ENCODE assay signal across 31 cellular contexts in genomic region chr7:17158261-17158660, GRCh38.
A peak's percentile ranks its signal among the peaks of the same experiment; 100 is the strongest.
DNase-seq lines count a peak whose midpoint lies in the region; ATAC-seq, FAIRE-seq and TF ChIP-seq lines count a peak whose summit lies in the region.
"Had no signal": no experiment of that assay in that cellular context is flagged by ENCODE, and none has a peak within 500 bp of the region (broad histone marks: within the 10 kb centered on the region; RNA-seq: fewer than 3 reads in every experiment).

No MANE protein-coding gene starts in this region.

- intact Hi-C loops in HepG2 (cut with micrococcal nuclease; ENCODE audit: unreplicated experiment) (no loop called here), right lobe of liver (cut with DNase I) (no loop called here), Panc1 (cut with micrococcal nuclease; ENCODE audit: unreplicated experiment) (no loop called here)

- no peak for FAIRE-seq in HepG2 (lab: Jason Lieb, UNC)
- no peak for FAIRE-seq in bronchial epithelial cell (lab: Jason Lieb, UNC)
- FAIRE-seq: GM18507 had no signal

- peak; percentile 58; the same call in 2 of the 3 replicates for ATAC-seq in HepG2
- no peak for ATAC-seq in right lobe of liver
- no peak for ATAC-seq in Panc1
- no peak for ATAC-seq in GM18505 (IDR thresholded peaks at IDR 0.05; ENCODE audit: unreplicated experiment)
- ATAC-seq: gastroesophageal sphincter, left lung, sciatic nerve, upper lobe of right lung had no signal

- H3K9me3 ChIP-seq in HepG2 (ENCODE audit: low read length) (no peaks in the 10 kb centered on the region), right lobe of liver (no peaks in the 10 kb centered on the region), Panc1 (ENCODE audit: control insufficient read depth, insufficient read depth, low read depth, low read length) (no peaks in the 10 kb centered on the region), osteoblast (ENCODE audit: low read depth, low read length) (no peaks in the 10 kb centered on the region)
- H3K9me3 ChIP-seq: ascending aorta, BLaER1, left lung, suprapubic skin, upper lobe of right lung had no signal

- H3K4me1 ChIP-seq in HepG2 (ENCODE audit: insufficient read depth, low read length) (peaks cover 10% of the 10 kb centered on the region), right lobe of liver (peaks cover 0 to 8% (median 0%) of the 10 kb centered on the region in 4 donors), Panc1 (ENCODE audit: control insufficient read depth, insufficient read depth, low read length) (no peaks in the 10 kb centered on the region), osteoblast (ENCODE audit: insufficient read depth, low read length) (no peaks in the 10 kb centered on the region)
- H3K4me1 ChIP-seq: ascending aorta, gastroesophageal sphincter, suprapubic skin, upper lobe of right lung had no signal

- TF ChIP-seq POLR2A in HepG2 (IDR thresholded peaks at IDR 0.05; ENCODE audit: insufficient read depth in 1 of 2, low read depth in 2 of 2, low read length in 2 of 2) (no peak), right lobe of liver (IDR thresholded peaks at IDR 0.05) (no peak), GM18505 (IDR thresholded peaks at IDR 0.05; ENCODE audit: borderline replicate concordance, extremely low read depth, insufficient read depth, insufficient read length) (no peak)

- no peaks in the 10 kb centered on the region for H3K36me3 ChIP-seq in HepG2 (replicated peaks in 1 of 2; ENCODE audit: control insufficient read depth in 1 of 2, insufficient read depth in 2 of 2, low read length in 2 of 2)
- H3K36me3 ChIP-seq in right lobe of liver: peaks cover 0 to 3% (median 0%) of the 10 kb centered on the region in 4 donors
- H3K36me3 ChIP-seq in Panc1 (ENCODE audit: control insufficient read depth, insufficient read depth, low read length): no peaks in the 10 kb centered on the region
- no peaks in the 10 kb centered on the region for H3K36me3 ChIP-seq in bronchial epithelial cell (ENCODE audit: control insufficient read depth, insufficient read depth, low read length)
- H3K36me3 ChIP-seq in osteoblast (ENCODE audit: insufficient read depth, low read length): no peaks in the 10 kb centered on the region
- H3K36me3 ChIP-seq: ascending aorta, BLaER1, gastroesophageal sphincter, left lung, suprapubic skin, upper lobe of right lung had no signal

- TF ChIP-seq CTCF in HepG2 (CRISPR knock-in tag; IDR thresholded peaks at IDR 0.05) (peak; percentile 31; the same call in 1 of the 2 replicates), right lobe of liver (IDR thresholded peaks at IDR 0.05) (peak in 1 of 4 donors; percentile 3), Panc1 (IDR thresholded peaks at IDR 0.05) (peak; percentile 19; the same call in 1 of the 2 replicates), bronchial epithelial cell (IDR thresholded peaks at IDR 0.05; ENCODE audit: insufficient read depth, low read length, severe bottlenecking) (no peak), osteoblast (IDR thresholded peaks at IDR 0.05; ENCODE audit: extremely low read depth, low read depth, low read length) (peak; percentile 13)

- TF ChIP-seq EP300 in HepG2 (IDR thresholded peaks at IDR 0.05; ENCODE audit: low read depth in 2 of 2, low read length in 2 of 2): no peak
- TF ChIP-seq EP300 in HepG2 (CRISPR knock-in tag; IDR thresholded peaks at IDR 0.05; ENCODE audit: borderline replicate concordance): no peak

- CTCF ChIA-PET in HepG2 (lab: Yijun Ruan, JAX; ENCODE audit: low intra/inter-chr PET ratio, low total read pairs): no interaction called here
- CTCF ChIA-PET in Panc1 (lab: Charles Lee): no interaction called here

- H3K4me3 ChIP-seq in HepG2 (replicated peaks in 1 of 3; ENCODE audit: insufficient read depth in 1 of 3, low read depth in 2 of 3, low read length in 3 of 3) (no peak overlapping the region), right lobe of liver (no peak overlapping the region), Panc1 (ENCODE audit: low read depth in 2 of 2, low read length in 2 of 2) (no peak overlapping the region), bronchial epithelial cell (ENCODE audit: low read depth, low read length) (no peak overlapping the region), osteoblast (ENCODE audit: insufficient read depth, low read length) (no peak overlapping the region)
- H3K4me3 ChIP-seq: ascending aorta, BLaER1, gastroesophageal sphincter, left lung, suprapubic skin, upper lobe of right lung had no signal

- in situ Hi-C loops in HepG2 (cut with HindIII; ENCODE audit: extremely low pct_ligation_motif_present, low pct_unique_long_range_greater_than_20kb) (no loop called here), Panc1 (cut with HindIII; ENCODE audit: low pct_unique_long_range_greater_than_20kb, low sequenced_read_pairs) (no loop called here)

- DNase-seq in HepG2 (ENCODE audit: low spot score) (peak; percentile 13), right lobe of liver (no peak), Panc1 (ENCODE audit: low read depth, low spot score) (no peak), bronchial epithelial cell (ENCODE audit: low read depth) (peak; percentile 2), osteoblast (ENCODE audit: insufficient read length, low spot score, missing footprints) (no peak), HK-2 (ENCODE audit: unreplicated experiment) (no peak), SKM-1 treated with dmso at 0.1 percent for 144 hours (lab: John Stamatoyannopoulos, UW; ENCODE audit: unreplicated experiment) (no peak)
- DNase-seq: activated B cell treated with CpG ODN at 0.5 μM for 24 hours; activated CD4-positive, alpha-beta T cell treated with anti-CD3 and anti-CD28 coated beads, Interleukin-2, amount 50 U/mL, for 48 hours; activated naive CD4-positive, alpha-beta T cell treated with anti-CD3 and anti-CD28 coated beads, Interleukin-2, amount 10 ng/mL, durations not matched to agents 7 days and 5 days; central memory CD4-positive, alpha-beta T cell; DMS79; HFFc6; hippocampal formation; Karpas-422; left lung; NCI-H2029 treated with DMSO at 0.1 percent for 48 hours; NCI-H2227 treated with DMSO at 0.1 percent for 48 hours; NCI-H774; stimulated activated naive CD4-positive, alpha-beta T cell; SW 1271; T-helper 9 cell; upper lobe of right lung had no signal

- H3K79me2 ChIP-seq in HepG2 (ENCODE audit: insufficient read depth, low read length): no peaks in the 10 kb centered on the region
- no peaks in the 10 kb centered on the region for H3K79me2 ChIP-seq in osteoblast (ENCODE audit: insufficient read depth, low read length)

- 92% methylated on average over 5 of the region's 5 CpGs for WGBS in HepG2 (ENCODE audit: low lambda C conversion rate)
- WGBS in right lobe of liver (ENCODE audit: insufficient coverage, low coverage, low lambda C conversion rate, missing lambda C conversion rate): 93% methylated on average over 5 of the region's 5 CpGs

- POLR2A ChIA-PET in HepG2 (lab: Yijun Ruan, JAX): no interaction called here
- POLR2A ChIA-PET in Panc1 (lab: Charles Lee): no interaction called here

- no peaks in the 10 kb centered on the region for H4K20me1 ChIP-seq in HepG2 (ENCODE audit: insufficient read depth, low read length)
- H4K20me1 ChIP-seq in osteoblast (ENCODE audit: insufficient read depth, low read length): no peaks in the 10 kb centered on the region
- H4K20me1 ChIP-seq: BLaER1 had no signal

- BruUV-seq in HepG2 (replicated peaks; lab: Mats Ljungman, UMichigan): no TSS peak
- BruUV-seq in Panc1 (replicated peaks; lab: Mats Ljungman, UMichigan): no TSS peak

- H3K9ac ChIP-seq in HepG2 (ENCODE audit: insufficient read depth, low read depth, low read length): no peak overlapping the region
- H3K9ac ChIP-seq: BLaER1 had no signal

- H3K27me3 ChIP-seq in HepG2 (ENCODE audit: control insufficient read depth in 1 of 2, insufficient read depth in 2 of 2, low read length in 2 of 2): no peaks in the 10 kb centered on the region
- no peaks in the 10 kb centered on the region for H3K27me3 ChIP-seq in right lobe of liver
- no peaks in the 10 kb centered on the region for H3K27me3 ChIP-seq in Panc1 (ENCODE audit: control insufficient read depth, insufficient read depth, low read length)
- H3K27me3 ChIP-seq in bronchial epithelial cell (ENCODE audit: control insufficient read depth, insufficient read depth, low read length): no peaks in the 10 kb centered on the region
- H3K27me3 ChIP-seq in osteoblast (ENCODE audit: insufficient read depth, low read length): no peaks in the 10 kb centered on the region
- H3K27me3 ChIP-seq: ascending aorta, BLaER1, gastroesophageal sphincter, left lung, suprapubic skin, upper lobe of right lung had no signal

- H3K4me2 ChIP-seq in HepG2 (ENCODE audit: low read depth, low read length) (no peak overlapping the region), osteoblast (ENCODE audit: insufficient read depth, low read length) (no peak overlapping the region)
- H3K4me2 ChIP-seq: BLaER1 had no signal

- no peak overlapping the region for H2AFZ ChIP-seq in HepG2 (ENCODE audit: low read length)
- H2AFZ ChIP-seq in osteoblast (ENCODE audit: low read length): no peak overlapping the region

- no peak overlapping the region for H3K27ac ChIP-seq in HepG2 (ENCODE audit: extremely low read length, insufficient read depth, low read length)
- H3K27ac ChIP-seq in right lobe of liver: no peak overlapping the region
- H3K27ac ChIP-seq in Panc1 (ENCODE audit: low read length): no peak overlapping the region
- H3K27ac ChIP-seq in osteoblast (ENCODE audit: low read depth, low read length): no peak overlapping the region
- H3K27ac ChIP-seq: ascending aorta, BLaER1, gastroesophageal sphincter, HL-60, left lung, suprapubic skin, upper lobe of right lung had no signal

- no peak for TF ChIP-seq RAD21 in HepG2 (CRISPR knock-in tag; IDR thresholded peaks at IDR 0.05)

TF ChIP-seq in HepG2, 621 proteins besides CTCF, POLR2A, EP300 and RAD21:
- peak; percentile 5; the same call in 1 of the 2 replicates for TF ChIP-seq SMC3 (IDR thresholded peaks at IDR 0.05; ENCODE audit: low read length)
- TF ChIP-seq STAG1 (CRISPR knock-in tag; IDR thresholded peaks at IDR 0.05): peak; percentile 56
- TF ChIP-seq ZNF550 (CRISPR knock-in tag; IDR thresholded peaks at IDR 0.05; ENCODE audit: borderline replicate concordance): no peak

Comparison
In these comparisons a context has a peak if more than half of its experiments do, and no peak if none do; other contexts are left out.
1. DNase-seq: peak in HepG2 (single experiment) and bronchial epithelial cell (single experiment); none in right lobe of liver (0 of 3), Panc1 (single experiment), osteoblast (single experiment), HK-2 (single experiment) and SKM-1 treated with dmso at 0.1 percent for 144 hours (single experiment).